10 cellular contexts compared by ENCODE assay signal in genomic region chr22:32409977-32410376, GRCh38. TPM values are rescaled to one million over a fixed set of nuclear protein-coding genes. Genes with fewer than 3 reads are reported as not detected.
DNase-seq lines count a peak whose midpoint lies in the region; ATAC-seq and TF ChIP-seq lines count a peak whose summit lies in the region.
"Had no signal": no experiment of that assay in that cellular context is flagged by ENCODE, and none has a peak within 500 bp of the region (broad histone marks: within the 10 kb centered on the region; RNA-seq: fewer than 3 reads in every experiment).

No MANE protein-coding gene starts in this region.

- H3K4me3 ChIP-seq in CD8-positive, alpha-beta T cell (ENCODE audit: low read depth, low read length), result no peak overlapping the region
- H3K4me3 ChIP-seq in Loucy (ENCODE audit: low read length, poor library complexity, severe bottlenecking), result peak overlapping the region; percentile 91
- H3K4me3 ChIP-seq in neural cell (ENCODE audit: low read length), result peak overlapping the region; percentile 77

- CTCF ChIA-PET in CD8-positive, alpha-beta T cell (lab: Charles Lee), result interaction anchor here (1.6 kb wide), 1 partner anchor 63 kb away, joined by 5 read pairs; no protein-coding TSS in a partner anchor

- H3K4me1 ChIP-seq in CD8-positive, alpha-beta T cell (ENCODE audit: insufficient read depth, low read length), result peaks cover 22% of the 10 kb centered on the region
- H3K4me1 ChIP-seq in Loucy (ENCODE audit: insufficient read depth, low read length, poor library complexity, severe bottlenecking), result peaks cover 22% of the 10 kb centered on the region

- H2AFZ ChIP-seq in Loucy (ENCODE audit: low read length) (no peak overlapping the region), neural cell (ENCODE audit: low read depth, low read length) (no peak overlapping the region)

- H3K9me3 ChIP-seq in CD8-positive, alpha-beta T cell (ENCODE audit: low read length), result no peaks in the 10 kb centered on the region
- H3K9me3 ChIP-seq in Loucy (ENCODE audit: insufficient read depth, low read depth, low read length) (no peaks in the 10 kb centered on the region), neural cell (ENCODE audit: low read length) (no peaks in the 10 kb centered on the region)

- intact Hi-C loops in CD8-positive, alpha-beta T cell (cut with DNase I, micrococcal nuclease), result loop anchor here (5.0 to 10.0 kb wide), 4 partner anchors 435 to 1445 kb away; partner anchors contain the start of genes DEPDC5 (in 2 of the 2), PRR14L (in 2 of the 2), MORC2 (in 1 of the 2) and TUG1 (in 1 of the 2)

- H3K4me2 ChIP-seq in Loucy (ENCODE audit: low read depth, low read length, poor library complexity, severe bottlenecking) (peak overlapping the region; percentile 83), neural cell (ENCODE audit: low read length) (no peak overlapping the region)

- TF ChIP-seq EP300 in neural cell (conservative IDR thresholded peaks at IDR 0.05; ENCODE audit: poor library complexity, severe bottlenecking), result no peak

- no peak for ATAC-seq in CD8-positive, alpha-beta T cell
- ATAC-seq in HG03378 (IDR thresholded peaks at IDR 0.05; ENCODE audit: unreplicated experiment), result no peak

- no peak for DNase-seq in CD8-positive, alpha-beta T cell
- no peak for DNase-seq in chondrocyte (ENCODE audit: low spot score)
- no peak for DNase-seq in SHP77 (lab: John Stamatoyannopoulos, UW)
- DNase-seq in stimulated activated CD4-positive, alpha-beta T cell treated with anti-CD3 and anti-CD28 coated beads, Interleukin-4, amount 100 ng/mL, for 1 hour, result no peak
- no peak for DNase-seq in SK-N-DZ (ENCODE audit: low spot score)
- DNase-seq: NCI-H1436 treated with DMSO at 0.1 percent for 48 hours had no signal

- H3K27ac Mint-ChIP-seq in CD8-positive, alpha-beta T cell, result peak overlapping the region; percentile 38
- peak overlapping the region; percentile 37 for H3K27ac Mint-ChIP-seq in chondrocyte (ENCODE audit: unreplicated experiment)

- H3F3A ChIP-seq in Loucy (ENCODE audit: low read depth) (no peaks in the 10 kb centered on the region), neural cell (ENCODE audit: insufficient read depth, low read length, poor library complexity, severe bottlenecking) (no peaks in the 10 kb centered on the region)

- TF ChIP-seq RAD21 in neural cell (conservative IDR thresholded peaks at IDR 0.05), result no peak

- TF ChIP-seq CTCF in CD8-positive, alpha-beta T cell (IDR thresholded peaks at IDR 0.05), result no peak
- TF ChIP-seq CTCF in Loucy (conservative IDR thresholded peaks at IDR 0.05; ENCODE audit: low read length) (no peak), chondrocyte (IDR thresholded peaks at IDR 0.05) (no peak), neural cell (IDR thresholded peaks at IDR 0.05; ENCODE audit: poor library complexity, severe bottlenecking) (no peak)

- peaks cover 26% of the 10 kb centered on the region for H3K36me3 ChIP-seq in CD8-positive, alpha-beta T cell (ENCODE audit: insufficient read depth, low read length)
- peaks cover 36% of the 10 kb centered on the region; the same call in 1 of the 2 replicates for H3K36me3 ChIP-seq in Loucy (ENCODE audit: insufficient read depth, low read length)
- peaks cover 10% of the 10 kb centered on the region for H3K36me3 ChIP-seq in neural cell (ENCODE audit: insufficient read depth, low read length)

- H3K27ac ChIP-seq in CD8-positive, alpha-beta T cell (ENCODE audit: low read depth, low read length), result no peak overlapping the region
- no peak overlapping the region for H3K27ac ChIP-seq in neural cell (ENCODE audit: low read length)

- peaks cover 53% of the 10 kb centered on the region for H3K4me1 Mint-ChIP-seq in CD8-positive, alpha-beta T cell (ENCODE audit: low read depth)
- H3K4me1 Mint-ChIP-seq in chondrocyte (ENCODE audit: low read depth), result peaks cover 33% of the 10 kb centered on the region

- POLR2A ChIA-PET in CD8-positive, alpha-beta T cell (lab: Charles Lee), result no interaction called here

- peaks cover 53% of the 10 kb centered on the region for H3K36me3 Mint-ChIP-seq in CD8-positive, alpha-beta T cell
- peaks cover 25% of the 10 kb centered on the region for H3K36me3 Mint-ChIP-seq in chondrocyte (ENCODE audit: low read depth)

- H3K9me3 Mint-ChIP-seq in CD8-positive, alpha-beta T cell, result no peaks in the 10 kb centered on the region
- no peaks in the 10 kb centered on the region for H3K9me3 Mint-ChIP-seq in chondrocyte (ENCODE audit: low read depth)

- H3K27me3 ChIP-seq in CD8-positive, alpha-beta T cell (ENCODE audit: insufficient read depth, low read length), result no peaks in the 10 kb centered on the region
- no peaks in the 10 kb centered on the region for H3K27me3 ChIP-seq in Loucy (ENCODE audit: insufficient read depth, low read length, poor library complexity, severe bottlenecking)
- H3K27me3 ChIP-seq in neural cell (ENCODE audit: insufficient read depth, low read depth, low read length), result no peaks in the 10 kb centered on the region

- H4K20me1 ChIP-seq in Loucy (ENCODE audit: insufficient read depth, low read length, poor library complexity, severe bottlenecking) (peaks cover 27% of the 10 kb centered on the region), neural cell (ENCODE audit: insufficient read depth) (no peaks in the 10 kb centered on the region)

- H3K9me2 ChIP-seq in Loucy (replicated peaks; ENCODE audit: low read depth, low read length), result no peaks in the 10 kb centered on the region
- no peaks in the 10 kb centered on the region for H3K9me2 ChIP-seq in neural cell (ENCODE audit: insufficient read depth, low read length)

- H3K79me2 ChIP-seq in Loucy (ENCODE audit: insufficient read depth, low read length) (peaks cover 46% of the 10 kb centered on the region), neural cell (replicated peaks; ENCODE audit: insufficient read depth, low read length) (peaks cover 21% of the 10 kb centered on the region)

- H3K9ac ChIP-seq in Loucy (ENCODE audit: low read depth, low read length, poor library complexity, severe bottlenecking) (peak overlapping the region; percentile 95), neural cell (ENCODE audit: low read length) (no peak overlapping the region)

- peak overlapping the region; percentile 98 for H3K4me3 Mint-ChIP-seq in CD8-positive, alpha-beta T cell
- peak overlapping the region; percentile 28 for H3K4me3 Mint-ChIP-seq in chondrocyte (ENCODE audit: unreplicated experiment)

- no peaks in the 10 kb centered on the region for H3K27me3 Mint-ChIP-seq in CD8-positive, alpha-beta T cell (ENCODE audit: low read depth)
- no peaks in the 10 kb centered on the region for H3K27me3 Mint-ChIP-seq in chondrocyte (ENCODE audit: low read depth)

TF ChIP-seq in neural cell, 6 proteins besides CTCF, POLR2A, EP300 and RAD21:
- no peak for TF ChIP-seq SMC3 (conservative IDR thresholded peaks at IDR 0.05; ENCODE audit: poor library complexity)
- TF ChIP-seq TAF1 (IDR thresholded peaks at IDR 0.05; ENCODE audit: low read depth), result no peak
- TF ChIP-seq, protein P1, sequence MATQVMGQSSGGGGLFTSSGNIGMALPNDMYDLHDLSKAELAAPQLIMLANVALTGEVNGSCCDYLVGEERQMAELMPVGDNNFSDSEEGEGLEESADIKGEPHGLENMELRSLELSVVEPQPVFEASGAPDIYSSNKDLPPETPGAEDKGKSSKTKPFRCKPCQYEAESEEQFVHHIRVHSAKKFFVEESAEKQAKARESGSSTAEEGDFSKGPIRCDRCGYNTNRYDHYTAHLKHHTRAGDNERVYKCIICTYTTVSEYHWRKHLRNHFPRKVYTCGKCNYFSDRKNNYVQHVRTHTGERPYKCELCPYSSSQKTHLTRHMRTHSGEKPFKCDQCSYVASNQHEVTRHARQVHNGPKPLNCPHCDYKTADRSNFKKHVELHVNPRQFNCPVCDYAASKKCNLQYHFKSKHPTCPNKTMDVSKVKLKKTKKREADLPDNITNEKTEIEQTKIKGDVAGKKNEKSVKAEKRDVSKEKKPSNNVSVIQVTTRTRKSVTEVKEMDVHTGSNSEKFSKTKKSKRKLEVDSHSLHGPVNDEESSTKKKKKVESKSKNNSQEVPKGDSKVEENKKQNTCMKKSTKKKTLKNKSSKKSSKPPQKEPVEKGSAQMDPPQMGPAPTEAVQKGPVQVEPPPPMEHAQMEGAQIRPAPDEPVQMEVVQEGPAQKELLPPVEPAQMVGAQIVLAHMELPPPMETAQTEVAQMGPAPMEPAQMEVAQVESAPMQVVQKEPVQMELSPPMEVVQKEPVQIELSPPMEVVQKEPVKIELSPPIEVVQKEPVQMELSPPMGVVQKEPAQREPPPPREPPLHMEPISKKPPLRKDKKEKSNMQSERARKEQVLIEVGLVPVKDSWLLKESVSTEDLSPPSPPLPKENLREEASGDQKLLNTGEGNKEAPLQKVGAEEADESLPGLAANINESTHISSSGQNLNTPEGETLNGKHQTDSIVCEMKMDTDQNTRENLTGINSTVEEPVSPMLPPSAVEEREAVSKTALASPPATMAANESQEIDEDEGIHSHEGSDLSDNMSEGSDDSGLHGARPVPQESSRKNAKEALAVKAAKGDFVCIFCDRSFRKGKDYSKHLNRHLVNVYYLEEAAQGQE (IDR thresholded peaks at IDR 0.05; ENCODE audit: borderline replicate concordance), result no peak
- TF ChIP-seq MXI1 (conservative IDR thresholded peaks at IDR 0.05; ENCODE audit: poor library complexity, severe bottlenecking), result no peak
- TF ChIP-seq EZH2 (IDR thresholded peaks at IDR 0.05; ENCODE audit: borderline replicate concordance, insufficient read depth, low read length, poor library complexity, severe bottlenecking), result no peak
- TF ChIP-seq POLR2AphosphoS5 (IDR thresholded peaks at IDR 0.05), result no peak

RNA-seq across cellular contexts. Expression of gene RTCB, which starts 2.1 kb away (rescaled TPM):
- total RNA-seq in CD8-positive, alpha-beta T cell, result 10 to 100 TPM; 42.8 to 46.5 TPM
- 64.7 to 71.1 TPM (median 66.3 TPM) in 3 replicates for total RNA-seq in chondrocyte
- 112 and 121 TPM in 2 replicates for polyA plus RNA-seq in neural cell
- 90.1 and 99.9 TPM in 2 replicates for polyA minus RNA-seq in neural cell
- polyA plus RNA-seq in SK-N-DZ (2014; cell fraction: cytosol; rRNA removed), result 153 and 171 TPM in 2 replicates
- 43.8 and 76.5 TPM in 2 replicates for polyA plus RNA-seq in SK-N-DZ (2014; cell fraction: nucleus; rRNA removed)

RNA-seq across cellular contexts. Expression of gene RFPL3, which starts 52.3 kb away (rescaled TPM):
- total RNA-seq in CD8-positive, alpha-beta T cell, result not detected
- total RNA-seq in chondrocyte, result not detected in 3 replicates
- polyA plus RNA-seq in neural cell, result 0.50 TPM in 1 of 2 replicates, not detected in the other
- polyA minus RNA-seq in neural cell, result not detected in 2 replicates
- polyA plus RNA-seq in SK-N-DZ (2014; cell fraction: cytosol; rRNA removed), result not detected in 2 replicates
- polyA plus RNA-seq in SK-N-DZ (2014; cell fraction: nucleus; rRNA removed), result not detected in 2 replicates
- polyA plus RNA-seq: adipose tissue had no signal

RNA-seq across cellular contexts. Expression of gene BPIFC, which starts 54.3 kb away (rescaled TPM):
- total RNA-seq in CD8-positive, alpha-beta T cell, result not detected
- not detected in 3 replicates for total RNA-seq in chondrocyte
- polyA plus RNA-seq in neural cell, result not detected in 2 replicates
- not detected in 2 replicates for polyA minus RNA-seq in neural cell
- polyA plus RNA-seq in SK-N-DZ (2014; cell fraction: cytosol; rRNA removed), result not detected in 2 replicates
- polyA plus RNA-seq in SK-N-DZ (2014; cell fraction: nucleus; rRNA removed), result not detected in 2 replicates
- polyA plus RNA-seq: adipose tissue had no signal
